In the genomic region with DNA sequence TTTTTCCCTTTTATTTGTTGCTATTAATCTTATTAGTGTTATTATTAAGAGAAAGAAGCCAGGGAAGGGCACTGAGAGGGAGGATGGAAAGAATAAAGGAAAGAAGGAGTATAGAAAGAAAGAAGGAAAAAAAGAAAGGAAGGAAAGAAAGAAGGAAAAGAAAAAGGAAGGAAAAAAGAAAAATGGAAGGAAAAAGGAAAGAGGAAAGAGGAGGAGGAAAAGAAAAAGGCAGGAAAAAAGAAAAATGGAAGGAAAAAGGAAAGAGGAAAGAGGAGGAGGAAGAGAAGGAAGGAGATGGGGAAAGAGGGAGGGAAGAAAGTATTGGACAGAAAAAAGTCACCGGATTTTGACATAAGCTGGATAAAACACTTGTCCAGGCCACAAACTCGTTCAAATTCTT, we compare ENCODE assay signal across 2 cellular contexts.
TF ChIP-seq lines count a peak whose summit lies in the region.

No MANE protein-coding gene starts in this region.

TF ChIP-seq in HepG2, 621 proteins besides CTCF, POLR2A, EP300 and RAD21:
- TF ChIP-seq SRSF9 (IDR thresholded peaks at IDR 0.05; ENCODE audit: borderline replicate concordance, insufficient read depth, low read depth, low read length, poor library complexity, severe bottlenecking) (peak; percentile 71), SP1 (IDR thresholded peaks at IDR 0.05) (no peak), SP1 (CRISPR knock-in tag; IDR thresholded peaks at IDR 0.05) (no peak)

TF ChIP-seq in WTC11, 78 proteins besides CTCF, POLR2A, EP300 and RAD21:
- TF ChIP-seq, protein P1, sequence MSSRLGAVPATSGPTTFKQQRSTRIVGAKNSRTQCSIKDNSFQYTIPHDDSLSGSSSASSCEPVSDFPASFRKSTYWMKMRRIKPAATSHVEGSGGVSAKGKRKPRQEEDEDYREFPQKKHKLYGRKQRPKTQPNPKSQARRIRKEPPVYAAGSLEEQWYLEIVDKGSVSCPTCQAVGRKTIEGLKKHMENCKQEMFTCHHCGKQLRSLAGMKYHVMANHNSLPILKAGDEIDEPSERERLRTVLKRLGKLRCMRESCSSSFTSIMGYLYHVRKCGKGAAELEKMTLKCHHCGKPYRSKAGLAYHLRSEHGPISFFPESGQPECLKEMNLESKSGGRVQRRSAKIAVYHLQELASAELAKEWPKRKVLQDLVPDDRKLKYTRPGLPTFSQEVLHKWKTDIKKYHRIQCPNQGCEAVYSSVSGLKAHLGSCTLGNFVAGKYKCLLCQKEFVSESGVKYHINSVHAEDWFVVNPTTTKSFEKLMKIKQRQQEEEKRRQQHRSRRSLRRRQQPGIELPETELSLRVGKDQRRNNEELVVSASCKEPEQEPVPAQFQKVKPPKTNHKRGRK (CRISPR knock-in tag; IDR thresholded peaks at IDR 0.05; ENCODE audit: borderline replicate concordance): 0 out of 2 replicates have a peak, but pooled peaks have one; percentile 28
- TF ChIP-seq ELF4 (CRISPR knock-in tag; IDR thresholded peaks at IDR 0.05; ENCODE audit: low read depth): no peak
